In genomic region chr5:172437445-172438303, GRCh38 we compare ENCODE assay signal across 8 cellular contexts. TPM values are rescaled to one million over a fixed set of nuclear protein-coding genes. Genes with fewer than 3 reads are reported as not detected.
DNase-seq lines count a peak whose midpoint lies in the region; ATAC-seq and TF ChIP-seq lines count a peak whose summit lies in the region.

No MANE protein-coding gene starts in this region.

- CTCF ChIA-PET in activated CD8-positive, alpha-beta T cell treated with anti-CD3 and anti-CD28 coated beads, Interleukin-2, amount 10 ng/mL, durations not matched to agents 7 days and 5 days (lab: Charles Lee) = interaction anchor here (0.6 to 1.6 kb wide), 3 partner anchors 12 to 1326 kb away, joined by 3 to 4 read pairs (median 4); no protein-coding TSS in a partner anchor
- CTCF ChIA-PET in activated naive CD4-positive, alpha-beta T cell treated with anti-CD3 and anti-CD28 coated beads, Interleukin-2, amount 10 ng/mL, durations not matched to agents 7 days and 5 days (lab: Charles Lee) = interaction anchor here (3.2 kb wide), 1 partner anchor 13 kb away, joined by 15 read pairs; no protein-coding TSS in a partner anchor

- no peak for TF ChIP-seq CTCF in upper lobe of right lung (IDR thresholded peaks at IDR 0.05)

- H3K4me3 ChIP-seq in upper lobe of right lung = no peak overlapping the region

- no peaks in the 10 kb centered on the region for H3K4me1 Mint-ChIP-seq in activated CD8-positive, alpha-beta T cell treated with anti-CD3 and anti-CD28 coated beads, Interleukin-2, amount 10 ng/mL, durations not matched to agents 7 days and 5 days (ENCODE audit: low read depth)
- no peaks in the 10 kb centered on the region for H3K4me1 Mint-ChIP-seq in activated naive CD4-positive, alpha-beta T cell treated with anti-CD3 and anti-CD28 coated beads, Interleukin-2, amount 10 ng/mL, durations not matched to agents 7 days and 5 days

- peak overlapping the region; percentile 27 for H3K27ac ChIP-seq in upper lobe of right lung

- H3K27me3 Mint-ChIP-seq in activated CD8-positive, alpha-beta T cell treated with anti-CD3 and anti-CD28 coated beads, Interleukin-2, amount 10 ng/mL, durations not matched to agents 7 days and 5 days (ENCODE audit: low read depth) = no peaks in the 10 kb centered on the region
- peaks cover 32% of the 10 kb centered on the region for H3K27me3 Mint-ChIP-seq in activated naive CD4-positive, alpha-beta T cell treated with anti-CD3 and anti-CD28 coated beads, Interleukin-2, amount 10 ng/mL, durations not matched to agents 7 days and 5 days

- H3K4me1 ChIP-seq in upper lobe of right lung = peaks cover 18% of the 10 kb centered on the region

- peaks cover 5% of the 10 kb centered on the region for H3K36me3 ChIP-seq in upper lobe of right lung

- DNase-seq in NCI-H187 (lab: John Stamatoyannopoulos, UW) = peak; percentile 67 to 82
- no peak for DNase-seq in NCI-H187 treated with DMSO at 0.1 percent for 48 hours (lab: John Stamatoyannopoulos, UW)
- DNase-seq in anterior cingulate cortex (lab: John Stamatoyannopoulos, UW) = peak in 40 of 58 donors; percentile 22 to 90 (median 55)
- DNase-seq in iris pigment epithelial cell (ENCODE audit: low read depth) = peak; percentile 90
- peak; percentile 81 for DNase-seq in upper lobe of right lung
- DNase-seq in activated CD8-positive, alpha-beta T cell treated with anti-CD3 and anti-CD28 coated beads, Interleukin-2, amount 10 ng/mL, durations not matched to agents 7 days and 5 days = no peak
- DNase-seq in activated naive CD4-positive, alpha-beta T cell treated with anti-CD3 and anti-CD28 coated beads, Interleukin-2, amount 10 ng/mL, durations not matched to agents 7 days and 5 days = no peak
- no peak for DNase-seq in activated CD4-positive, CD25-positive, alpha-beta regulatory T cell (lab: John Stamatoyannopoulos, UW)

- POLR2A ChIA-PET in activated CD8-positive, alpha-beta T cell treated with anti-CD3 and anti-CD28 coated beads, Interleukin-2, amount 10 ng/mL, durations not matched to agents 7 days and 5 days (lab: Charles Lee) = interaction anchor here (0.5 to 0.7 kb wide), 3 partner anchors 83 to 259 kb away, joined by 3 to 4 read pairs (median 3); no protein-coding TSS in a partner anchor

- H3K27ac Mint-ChIP-seq in activated CD8-positive, alpha-beta T cell treated with anti-CD3 and anti-CD28 coated beads, Interleukin-2, amount 10 ng/mL, durations not matched to agents 7 days and 5 days = no peak overlapping the region
- H3K27ac Mint-ChIP-seq in activated naive CD4-positive, alpha-beta T cell treated with anti-CD3 and anti-CD28 coated beads, Interleukin-2, amount 10 ng/mL, durations not matched to agents 7 days and 5 days = no peak overlapping the region

- H3K27me3 ChIP-seq in upper lobe of right lung = no peaks in the 10 kb centered on the region

- no peaks in the 10 kb centered on the region for H3K9me3 Mint-ChIP-seq in activated CD8-positive, alpha-beta T cell treated with anti-CD3 and anti-CD28 coated beads, Interleukin-2, amount 10 ng/mL, durations not matched to agents 7 days and 5 days (ENCODE audit: insufficient read depth)
- no peaks in the 10 kb centered on the region for H3K9me3 Mint-ChIP-seq in activated naive CD4-positive, alpha-beta T cell treated with anti-CD3 and anti-CD28 coated beads, Interleukin-2, amount 10 ng/mL, durations not matched to agents 7 days and 5 days

- peak; percentile 68 for ATAC-seq in upper lobe of right lung
- ATAC-seq in activated CD8-positive, alpha-beta T cell treated with anti-CD3 and anti-CD28 coated beads, Interleukin-2, amount 10 ng/mL, durations not matched to agents 7 days and 5 days = no peak

- intact Hi-C loops in upper lobe of right lung (cut with DNase I) = no loop called here

- H3K4me3 Mint-ChIP-seq in activated CD8-positive, alpha-beta T cell treated with anti-CD3 and anti-CD28 coated beads, Interleukin-2, amount 10 ng/mL, durations not matched to agents 7 days and 5 days = no peak overlapping the region
- H3K4me3 Mint-ChIP-seq in activated naive CD4-positive, alpha-beta T cell treated with anti-CD3 and anti-CD28 coated beads, Interleukin-2, amount 10 ng/mL, durations not matched to agents 7 days and 5 days = no peak overlapping the region

- no peaks in the 10 kb centered on the region for H3K9me3 ChIP-seq in upper lobe of right lung

- no peaks in the 10 kb centered on the region for H3K36me3 Mint-ChIP-seq in activated CD8-positive, alpha-beta T cell treated with anti-CD3 and anti-CD28 coated beads, Interleukin-2, amount 10 ng/mL, durations not matched to agents 7 days and 5 days (ENCODE audit: low read depth)
- H3K36me3 Mint-ChIP-seq in activated naive CD4-positive, alpha-beta T cell treated with anti-CD3 and anti-CD28 coated beads, Interleukin-2, amount 10 ng/mL, durations not matched to agents 7 days and 5 days = no peaks in the 10 kb centered on the region

RNA-seq across cellular contexts. Expression of gene SH3PXD2B, which starts 16.7 kb away (rescaled TPM):
- total RNA-seq in upper lobe of right lung = 46.2 TPM
- total RNA-seq in activated CD8-positive, alpha-beta T cell treated with anti-CD3 and anti-CD28 coated beads, Interleukin-2, amount 10 ng/mL, durations not matched to agents 7 days and 5 days = under 1 TPM; 0.21 to 0.23 TPM

Comparison
In these comparisons a context has a peak if more than half of its experiments do, and no peak if none do; other contexts are left out.
1. DNase-seq: peak in NCI-H187 (2 of 2), anterior cingulate cortex (40 of 58), iris pigment epithelial cell (single experiment) and upper lobe of right lung (single experiment); none in NCI-H187 treated with DMSO at 0.1 percent for 48 hours (single experiment), activated CD8-positive, alpha-beta T cell treated with anti-CD3 and anti-CD28 coated beads, Interleukin-2, amount 10 ng/mL, durations not matched to agents 7 days and 5 days (single experiment), activated naive CD4-positive, alpha-beta T cell treated with anti-CD3 and anti-CD28 coated beads, Interleukin-2, amount 10 ng/mL, durations not matched to agents 7 days and 5 days (single experiment) and activated CD4-positive, CD25-positive, alpha-beta regulatory T cell (0 of 4).
2. RNA of gene SH3PXD2B, which starts 16.7 kb away (total RNA-seq): 46.2 TPM in upper lobe of right lung (single experiment); 0.21 to 0.23 TPM in activated CD8-positive, alpha-beta T cell treated with anti-CD3 and anti-CD28 coated beads, Interleukin-2, amount 10 ng/mL, durations not matched to agents 7 days and 5 days; every median in the first group is over 10 times any median in the second.